13 cellular contexts compared by ENCODE assay signal in the genomic region with DNA sequence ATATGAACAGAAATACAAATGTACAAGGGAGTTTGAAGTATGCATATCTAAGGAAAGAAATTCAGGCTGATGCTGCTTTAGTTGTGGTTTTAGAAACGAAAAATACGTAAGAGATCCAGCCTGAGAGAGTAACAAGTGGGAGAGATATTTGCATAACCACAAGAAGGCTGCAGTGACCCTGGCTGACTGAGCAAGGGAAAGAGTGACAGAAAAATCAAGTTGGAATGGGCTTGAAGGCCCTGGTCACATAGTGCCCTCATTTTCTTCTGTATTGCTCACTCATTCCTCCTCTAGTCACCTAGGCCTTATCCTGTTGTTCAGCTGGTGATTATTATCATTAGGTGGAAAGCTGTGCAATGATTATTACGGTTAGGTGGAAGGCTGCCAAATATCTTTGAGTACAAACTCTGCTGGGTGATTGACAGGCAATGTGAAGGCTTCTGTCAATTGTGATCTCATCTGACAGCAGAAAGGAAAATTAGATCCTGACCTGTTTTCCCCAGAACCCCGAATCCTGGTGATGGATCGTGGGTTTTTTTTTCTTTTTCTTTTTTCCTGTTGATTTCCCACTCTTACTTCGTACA.
A peak's percentile ranks its signal among the peaks of the same experiment; 100 is the strongest.
DNase-seq lines count a peak whose midpoint lies in the region; ATAC-seq lines count a peak whose summit lies in the region.
"Had no signal": no experiment of that assay in that cellular context is flagged by ENCODE, and none has a peak within 500 bp of the region (broad histone marks: within the 10 kb centered on the region; RNA-seq: fewer than 3 reads in every experiment).

No MANE protein-coding gene starts in this region.

- DNase-seq in NCI-H1048 (lab: John Stamatoyannopoulos, UW) = peak; percentile 2
- peak; percentile 48 for DNase-seq in kidney tubule cell (ENCODE audit: low spot score)
- no peak for DNase-seq in iPS-NIHi7 (ENCODE audit: extremely low spot score)
- no peak for DNase-seq in NAMALWA (ENCODE audit: low spot score)
- DNase-seq in effector memory CD8-positive, alpha-beta T cell = no peak
- no peak for DNase-seq in superior temporal gyrus (ENCODE audit: extremely low spot score)
- DNase-seq: activated T-cell treated with anti-CD3 and anti-CD28 coated beads, Interleukin-2, amount 50 U/mL, for 72 hours; CD4-positive, CD25-positive, alpha-beta regulatory T cell; erythroblast; WERI-Rb-1 had no signal

- H3K4me1 Mint-ChIP-seq in effector memory CD8-positive, alpha-beta T cell (ENCODE audit: low read depth in 2 of 2) = no peaks in the 10 kb centered on the region
- H3K4me1 Mint-ChIP-seq: CD4-positive, CD25-positive, alpha-beta regulatory T cell had no signal

- H3K27ac Mint-ChIP-seq in effector memory CD8-positive, alpha-beta T cell = no peak overlapping the region
- H3K27ac Mint-ChIP-seq: activated T-cell treated with anti-CD3 and anti-CD28 coated beads, Interleukin-2, amount 50 U/mL, for 72 hours; CD4-positive, CD25-positive, alpha-beta regulatory T cell had no signal

- no peaks in the 10 kb centered on the region for H3K36me3 Mint-ChIP-seq in effector memory CD8-positive, alpha-beta T cell (ENCODE audit: insufficient read depth)
- H3K36me3 Mint-ChIP-seq: CD4-positive, CD25-positive, alpha-beta regulatory T cell had no signal

- no peaks in the 10 kb centered on the region for H3K27me3 Mint-ChIP-seq in effector memory CD8-positive, alpha-beta T cell
- H3K27me3 Mint-ChIP-seq: CD4-positive, CD25-positive, alpha-beta regulatory T cell had no signal

- H3K4me3 Mint-ChIP-seq in effector memory CD8-positive, alpha-beta T cell = no peak overlapping the region
- H3K4me3 Mint-ChIP-seq: activated T-cell treated with anti-CD3 and anti-CD28 coated beads, Interleukin-2, amount 50 U/mL, for 72 hours; CD4-positive, CD25-positive, alpha-beta regulatory T cell had no signal

- ATAC-seq in GM18519 (IDR thresholded peaks at IDR 0.05; ENCODE audit: low FRiP score, unreplicated experiment) (peak; percentile 91), GM21786 (IDR thresholded peaks at IDR 0.05; ENCODE audit: unreplicated experiment) (peak; percentile 68)
- ATAC-seq in effector memory CD8-positive, alpha-beta T cell (replicated peaks) = no peak
- ATAC-seq: activated T-cell treated with anti-CD3 and anti-CD28 coated beads, Interleukin-2, amount 50 U/mL, for 72 hours; HCT116 had no signal

- H3K9me3 Mint-ChIP-seq in effector memory CD8-positive, alpha-beta T cell = peaks cover 8 to 40% of the 10 kb centered on the region in 2 donors

Comparison
In these comparisons a context has a peak if more than half of its experiments do, and no peak if none do; other contexts are left out.
1. DNase-seq: peak in NCI-H1048 (single experiment) and kidney tubule cell (single experiment); none in iPS-NIHi7 (single experiment), NAMALWA (single experiment), effector memory CD8-positive, alpha-beta T cell (0 of 3) and superior temporal gyrus (single experiment).